23 cellular contexts compared by ENCODE assay signal in genomic region chr5:20020235-20020634, GRCh38. TPM values are rescaled to one million over a fixed set of nuclear protein-coding genes. Genes with fewer than 3 reads are reported as not detected.
DNase-seq lines count a peak whose midpoint lies in the region; ATAC-seq, FAIRE-seq and TF ChIP-seq lines count a peak whose summit lies in the region.
"Had no signal": no experiment of that assay in that cellular context is flagged by ENCODE, and none has a peak within 500 bp of the region (broad histone marks: within the 10 kb centered on the region; RNA-seq: fewer than 3 reads in every experiment).

No MANE protein-coding gene starts in this region.

- peaks cover 59% of the 10 kb centered on the region for H3K9me3 Mint-ChIP-seq in WTC11

- no peak for FAIRE-seq in GM12892 (lab: Jason Lieb, UNC)
- FAIRE-seq: A204.1, D721Med, G401.6 had no signal

- DNase-seq in ELF-1 (ENCODE audit: low read depth, low spot score): peak; percentile 72
- DNase-seq in NT2/D1 (ENCODE audit: low read depth, low spot score): peak; percentile 28
- no peak for DNase-seq in WTC11 (ENCODE audit: low spot score)
- DNase-seq in midbrain (lab: John Stamatoyannopoulos, UW): no peak
- DNase-seq in GM12892 (ENCODE audit: insufficient read length): no peak
- DNase-seq in G401 (ENCODE audit: low spot score): no peak
- DNase-seq: AML-193; BE2C; CD4-positive, alpha-beta T cell; CD8-positive, alpha-beta memory T cell; DMS 273 treated with DMSO at 0.1 percent for 48 hours; DMS79; EL; GM23248 had no signal

- H3K36me3 Mint-ChIP-seq in WTC11: peaks cover 36% of the 10 kb centered on the region
- H3K36me3 Mint-ChIP-seq: CD14-positive monocyte had no signal

- no peaks in the 10 kb centered on the region for H3K36me3 ChIP-seq in NT2/D1 (ENCODE audit: insufficient read depth, insufficient read length, low read length)
- H3K36me3 ChIP-seq in iPS-20b (ENCODE audit: insufficient read depth, low read depth, low read length): no peaks in the 10 kb centered on the region
- H3K36me3 ChIP-seq: BE2C; BLaER1 treated with 17β-estradiol and CSF1 and Interleukin-3, amounts not matched to agents 10 nM and 100 nM; HAP-1 had no signal

- H3K4me3 Mint-ChIP-seq in WTC11: no peak overlapping the region
- H3K4me3 Mint-ChIP-seq: CD14-positive monocyte; CD4-positive, alpha-beta T cell; CD8-positive, alpha-beta memory T cell had no signal

- POLR2A ChIA-PET in WTC11 (lab: Charles Lee): no interaction called here

- no peak for TF ChIP-seq POLR2A in GM12892 (IDR thresholded peaks at IDR 0.05; ENCODE audit: low read depth, low read length)

- no peak for TF ChIP-seq CTCF in WTC11 (IDR thresholded peaks at IDR 0.05)

- no peak overlapping the region for H3K27ac ChIP-seq in iPS-20b (ENCODE audit: low read length)
- H3K27ac ChIP-seq: 22Rv1; BLaER1 treated with 17β-estradiol and CSF1 and Interleukin-3, amounts not matched to agents 10 nM and 100 nM; GM23248 had no signal

- H3K27ac Mint-ChIP-seq in WTC11: no peak overlapping the region
- H3K27ac Mint-ChIP-seq: CD14-positive monocyte; CD4-positive, alpha-beta T cell; CD8-positive, alpha-beta memory T cell had no signal

- peaks cover 9% of the 10 kb centered on the region; the same call in 1 of the 2 replicates for H3K4me1 Mint-ChIP-seq in WTC11
- H3K4me1 Mint-ChIP-seq: CD14-positive monocyte; CD8-positive, alpha-beta memory T cell had no signal

- peaks cover 36% of the 10 kb centered on the region; the same call in 1 of the 2 replicates for H3K9me3 ChIP-seq in NT2/D1 (ENCODE audit: insufficient read depth, low read length)
- H3K9me3 ChIP-seq in iPS-20b (ENCODE audit: insufficient read depth, low read depth, low read length): peaks cover 26% of the 10 kb centered on the region
- H3K9me3 ChIP-seq: HAP-1 had no signal

- no peak overlapping the region for H3K4me3 ChIP-seq in NT2/D1 (ENCODE audit: insufficient read length, low read depth)
- H3K4me3 ChIP-seq in iPS-20b (ENCODE audit: low read length): 0 out of 2 replicates have a peak overlapping the region, but pooled peaks have one; percentile 1
- H3K4me3 ChIP-seq: BLaER1 treated with 17β-estradiol and CSF1 and Interleukin-3, amounts not matched to agents 10 nM and 100 nM; GM23248; HAP-1 had no signal

- in situ Hi-C loops in G401 (cut with HindIII; ENCODE audit: low sequenced_read_pairs): no loop called here

- peak; percentile 63 for ATAC-seq in WTC11
- ATAC-seq in GM19467 (IDR thresholded peaks at IDR 0.05; ENCODE audit: unreplicated experiment): no peak

- CTCF ChIA-PET in WTC11 (lab: Charles Lee): no interaction called here

- H3K27me3 ChIP-seq in NT2/D1 (ENCODE audit: insufficient read depth, insufficient read length): no peaks in the 10 kb centered on the region
- H3K27me3 ChIP-seq in iPS-20b (ENCODE audit: insufficient read depth, low read length): no peaks in the 10 kb centered on the region
- H3K27me3 ChIP-seq: BE2C; BLaER1 treated with 17β-estradiol and CSF1 and Interleukin-3, amounts not matched to agents 10 nM and 100 nM had no signal

- no peaks in the 10 kb centered on the region for H3K4me1 ChIP-seq in NT2/D1 (ENCODE audit: insufficient read depth, insufficient read length)
- no peaks in the 10 kb centered on the region for H3K4me1 ChIP-seq in iPS-20b (ENCODE audit: insufficient read depth, low read length)
- H3K4me1 ChIP-seq: BE2C; BLaER1 treated with 17β-estradiol and CSF1 and Interleukin-3, amounts not matched to agents 10 nM and 100 nM; HAP-1 had no signal

- H3K27me3 Mint-ChIP-seq in WTC11 (ENCODE audit: low read depth): peaks cover 3% of the 10 kb centered on the region; the same call in 1 of the 2 replicates
- H3K27me3 Mint-ChIP-seq: CD4-positive, alpha-beta T cell; CD8-positive, alpha-beta memory T cell had no signal

- H3K9ac ChIP-seq in NT2/D1 (ENCODE audit: insufficient read length, low read depth) (no peak overlapping the region), iPS-20b (ENCODE audit: low read depth, low read length) (no peak overlapping the region)
- H3K9ac ChIP-seq: BLaER1 treated with 17β-estradiol and CSF1 and Interleukin-3, amounts not matched to agents 10 nM and 100 nM; GM23248 had no signal

TF ChIP-seq in WTC11, 78 proteins besides CTCF, POLR2A, EP300 and RAD21:
- no peak for TF ChIP-seq NFYB (CRISPR knock-in tag; conservative IDR thresholded peaks at IDR 0.05; ENCODE audit: low read depth)
- TF ChIP-seq ATF6 (CRISPR knock-in tag; IDR thresholded peaks at IDR 0.05): no peak

RNA-seq across cellular contexts. Expression of gene CDH18, which starts 32.2 kb away (rescaled TPM):
- total RNA-seq in WTC11 (2021): 0.24 TPM in 1 of 3 replicates, not detected in the others
- polyA plus RNA-seq in GM12892 (2012; ENCODE audit: missing spikeins): not detected
- not detected in 2 replicates for total RNA-seq in G401 (2014; rRNA removed; shearing (Covaris generic))
- total RNA-seq: CD4-positive, alpha-beta T cell; CD8-positive, alpha-beta memory T cell had no signal
- polyA plus RNA-seq: CD14-positive monocyte; CD8-positive, alpha-beta memory T cell; GM23248 had no signal

Comparison
In these comparisons a context has a peak if more than half of its experiments do, and no peak if none do; other contexts are left out.
1. DNase-seq: peak in ELF-1 (single experiment) and NT2/D1 (single experiment); none in WTC11 (single experiment), midbrain (single experiment), GM12892 (single experiment) and G401 (single experiment).